Comparison of ENCODE assay signal across 9 cellular contexts in the genomic region with DNA sequence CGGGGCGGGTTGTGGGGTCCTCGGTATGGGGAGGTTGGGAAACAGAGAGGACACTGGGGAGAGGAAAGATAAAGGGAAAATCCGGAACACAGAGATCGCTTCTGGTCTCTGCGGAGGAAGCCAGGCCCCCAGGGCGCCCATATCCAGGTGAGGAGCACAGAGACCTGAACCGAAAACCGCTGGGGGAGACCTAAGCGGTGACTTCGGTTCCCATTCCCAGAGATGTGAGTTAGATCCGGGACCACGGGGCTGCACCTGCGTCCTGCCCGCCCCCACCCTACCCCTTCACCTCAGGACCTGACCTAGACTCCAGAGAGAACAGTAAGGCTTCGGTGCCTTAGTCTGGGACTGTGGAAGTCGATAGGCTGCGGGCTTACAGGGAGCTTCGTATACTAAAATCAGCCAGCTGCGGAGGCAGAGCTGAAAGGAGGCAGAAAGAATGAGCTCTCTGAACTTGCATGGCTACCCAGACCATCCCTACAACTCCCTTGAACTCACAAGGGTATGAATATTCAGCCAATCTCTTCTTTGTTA. TPM values are rescaled to one million over a fixed set of nuclear protein-coding genes. Genes with fewer than 3 reads are reported as not detected.
DNase-seq lines count a peak whose midpoint lies in the region; ATAC-seq and TF ChIP-seq lines count a peak whose summit lies in the region.
"Had no signal": no experiment of that assay in that cellular context is flagged by ENCODE, and none has a peak within 500 bp of the region (broad histone marks: within the 10 kb centered on the region; RNA-seq: fewer than 3 reads in every experiment).

No MANE protein-coding gene starts in this region.

- TF ChIP-seq CTCF in lung (IDR thresholded peaks at IDR 0.05; ENCODE audit: control extremely low read depth, extremely low read depth) = no peak
- TF ChIP-seq CTCF in thyroid gland (IDR thresholded peaks at IDR 0.05) = no peak

- H3K4me1 Mint-ChIP-seq in activated T-cell treated with anti-CD3 and anti-CD28 coated beads, Interleukin-2, amount 50 U/mL, for 24 hours (ENCODE audit: low read depth) = peaks cover 58% of the 10 kb centered on the region

- 2 to 3% methylated on average over 20 of the region's 20 CpGs for WGBS in lung, 2 donors
- 1 to 3% methylated on average over 17 to 20 of the region's 20 CpGs for WGBS in thyroid gland, 2 donors

- DNase-seq in activated T-cell treated with anti-CD3 and anti-CD28 coated beads, Interleukin-2, amount 50 U/mL, for 24 hours = no peak
- no peak for DNase-seq in activated T-cell treated with anti-CD3 and anti-CD28 coated beads, Interleukin-2, amount 50 U/mL, for 48 hours
- peak; percentile 51 for DNase-seq in NCI-H345 treated with DMSO at 0.1 percent for 48 hours (lab: John Stamatoyannopoulos, UW; ENCODE audit: unreplicated experiment)
- DNase-seq in caudate nucleus (lab: John Stamatoyannopoulos, UW) = peak in 13 of 61 donors; percentile 26 to 74 (median 55)
- DNase-seq in lung (ENCODE audit: low spot score) = no peak
- no peak for DNase-seq in thyroid gland
- DNase-seq in HEK293T (ENCODE audit: extremely low spot score) = no peak

- peaks cover 32% of the 10 kb centered on the region for H3K36me3 Mint-ChIP-seq in activated T-cell treated with anti-CD3 and anti-CD28 coated beads, Interleukin-2, amount 50 U/mL, for 24 hours (ENCODE audit: low read depth)

- intact Hi-C loops in thyroid gland (cut with DNase I) = loop anchor here (5.0 kb wide), 1 partner anchor 281 kb away; a partner anchor contains a TSS

- POLR2A ChIA-PET in HEK293T (lab: Yijun Ruan, JAX) = interaction anchor here (0.7 to 1.5 kb wide), 12 partner anchors 11 to 279 kb away, joined by 3 to 6 read pairs (median 4); a partner anchor contains a TSS

- H3K27ac ChIP-seq in caudate nucleus (ENCODE audit: low read depth, low read length) (peak overlapping the region; percentile 100), lung (ENCODE audit: low read depth in 1 of 2, low read length in 1 of 2) (peak overlapping the region; percentile 87 to 100), thyroid gland (peak overlapping the region; percentile 98 to 100 (median 100))

- CTCF ChIA-PET in HEK293T (lab: Yijun Ruan, JAX) = interaction anchor here (0.9 to 1.9 kb wide), 5 partner anchors 32 to 254 kb away, joined by 3 to 7 read pairs (median 4); no protein-coding TSS in a partner anchor

- no peaks in the 10 kb centered on the region for H3K9me3 Mint-ChIP-seq in activated T-cell treated with anti-CD3 and anti-CD28 coated beads, Interleukin-2, amount 50 U/mL, for 24 hours

- H3K4me3 ChIP-seq in lung (peak overlapping the region; percentile 62), thyroid gland (replicated peaks in 1 of 3) (peak overlapping the region; percentile 61 to 98 (median 97))

- peak in 1 of 2 donors; percentile 32 for TF ChIP-seq POLR2A in thyroid gland (IDR thresholded peaks at IDR 0.05)

- H3K36me3 ChIP-seq in lung (ENCODE audit: control insufficient read depth in 2 of 2, insufficient read depth in 2 of 2, low read length in 2 of 2) = no peaks in the 10 kb centered on the region
- no peaks in the 10 kb centered on the region for H3K36me3 ChIP-seq in thyroid gland

- peaks cover 11 to 12% of the 10 kb centered on the region in 2 donors for H3K4me1 ChIP-seq in lung (ENCODE audit: control insufficient read depth in 2 of 2, insufficient read depth in 2 of 2, low read length in 2 of 2)
- peaks cover 22 to 43% of the 10 kb centered on the region in 2 donors for H3K4me1 ChIP-seq in thyroid gland

- ATAC-seq in HG02852 (IDR thresholded peaks at IDR 0.05; ENCODE audit: unreplicated experiment) (peak; percentile 14), lung (ENCODE audit: insufficient read depth, low FRiP score) (peak; percentile 8)

- H3K27me3 ChIP-seq in lung (ENCODE audit: control insufficient read depth, insufficient read depth) = no peaks in the 10 kb centered on the region
- H3K27me3 ChIP-seq in thyroid gland = no peaks in the 10 kb centered on the region

- H3K27ac Mint-ChIP-seq in activated T-cell treated with anti-CD3 and anti-CD28 coated beads, Interleukin-2, amount 50 U/mL, for 24 hours = peak overlapping the region; percentile 98

- H3K9me3 ChIP-seq in lung (ENCODE audit: control insufficient read depth in 2 of 2, insufficient read depth in 1 of 2, low read length in 1 of 2) (no peaks in the 10 kb centered on the region), thyroid gland (no peaks in the 10 kb centered on the region)

- H3K4me3 Mint-ChIP-seq in activated T-cell treated with anti-CD3 and anti-CD28 coated beads, Interleukin-2, amount 50 U/mL, for 24 hours = peak overlapping the region; percentile 97

- no peaks in the 10 kb centered on the region for H3K27me3 Mint-ChIP-seq in activated T-cell treated with anti-CD3 and anti-CD28 coated beads, Interleukin-2, amount 50 U/mL, for 24 hours

TF ChIP-seq in HEK293T, 16 proteins besides CTCF, POLR2A, EP300 and RAD21:
- TF ChIP-seq CTBP1 (IDR thresholded peaks at IDR 0.05; ENCODE audit: borderline replicate concordance) (no peak), L3MBTL2 (conservative IDR thresholded peaks at IDR 0.05) (no peak)
- TF ChIP-seq, protein P1, sequence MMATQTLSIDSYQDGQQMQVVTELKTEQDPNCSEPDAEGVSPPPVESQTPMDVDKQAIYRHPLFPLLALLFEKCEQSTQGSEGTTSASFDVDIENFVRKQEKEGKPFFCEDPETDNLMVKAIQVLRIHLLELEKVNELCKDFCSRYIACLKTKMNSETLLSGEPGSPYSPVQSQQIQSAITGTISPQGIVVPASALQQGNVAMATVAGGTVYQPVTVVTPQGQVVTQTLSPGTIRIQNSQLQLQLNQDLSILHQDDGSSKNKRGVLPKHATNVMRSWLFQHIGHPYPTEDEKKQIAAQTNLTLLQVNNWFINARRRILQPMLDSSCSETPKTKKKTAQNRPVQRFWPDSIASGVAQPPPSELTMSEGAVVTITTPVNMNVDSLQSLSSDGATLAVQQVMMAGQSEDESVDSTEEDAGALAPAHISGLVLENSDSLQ (IDR thresholded peaks at IDR 0.05) = no peak

RNA-seq across cellular contexts. Expression of a gene that starts 0.5 kb away (rescaled TPM):
- total RNA-seq in lung (10 to 100 TPM; 38.0 to 63.6 TPM), thyroid gland (10 to 100 TPM; 40.1 to 72.0 (median 49.5) TPM)
- 1 to 10 TPM; 7.6 to 8.8 TPM for polyA plus RNA-seq in lung

RNA-seq across cellular contexts. Expression of a gene that starts 50.5 kb away (rescaled TPM):
- total RNA-seq in lung = not detected
- polyA plus RNA-seq in lung = not detected
- total RNA-seq in thyroid gland = not detected
- total RNA-seq: myocyte had no signal
